In genomic region chr17:46179375-46179999, GRCh38 we compare ENCODE assay signal across 10 cellular contexts. TPM values are rescaled to one million over a fixed set of nuclear protein-coding genes. Genes with fewer than 3 reads are reported as not detected.
DNase-seq lines count a peak whose midpoint lies in the region; ATAC-seq and TF ChIP-seq lines count a peak whose summit lies in the region.
"Had no signal": no experiment of that assay in that cellular context is flagged by ENCODE, and none has a peak within 500 bp of the region (broad histone marks: within the 10 kb centered on the region; RNA-seq: fewer than 3 reads in every experiment).

No MANE protein-coding gene starts in this region.

- H3K27ac Mint-ChIP-seq in activated naive CD8-positive, alpha-beta T cell = peak overlapping the region; percentile 90
- peak overlapping the region; percentile 86 to 96 for H3K27ac Mint-ChIP-seq in natural killer cell treated with Interleukin-12 subunit alpha and Interleukin-12 subunit beta and Interleukin-15 and Interleukin-18, amount 100 ng/mL, for 72 hours

- H3K9me3 Mint-ChIP-seq in activated naive CD8-positive, alpha-beta T cell (ENCODE audit: low read depth) = no peaks in the 10 kb centered on the region
- no peaks in the 10 kb centered on the region for H3K9me3 Mint-ChIP-seq in natural killer cell treated with Interleukin-12 subunit alpha and Interleukin-12 subunit beta and Interleukin-15 and Interleukin-18, amount 100 ng/mL, for 72 hours

- peak overlapping the region; percentile 74 for H3K4me3 Mint-ChIP-seq in activated naive CD8-positive, alpha-beta T cell
- H3K4me3 Mint-ChIP-seq in natural killer cell treated with Interleukin-12 subunit alpha and Interleukin-12 subunit beta and Interleukin-15 and Interleukin-18, amount 100 ng/mL, for 72 hours = peak overlapping the region; percentile 84

- ATAC-seq in HG03342 (IDR thresholded peaks at IDR 0.05; ENCODE audit: unreplicated experiment) = peak; percentile 63
- peak; percentile 79 to 89 for ATAC-seq in natural killer cell treated with Interleukin-12 subunit alpha and Interleukin-12 subunit beta and Interleukin-15 and Interleukin-18, amount 100 ng/mL, for 72 hours

- in situ Hi-C loops in G401 (cut with HindIII; ENCODE audit: low sequenced_read_pairs) = no loop called here

- peaks cover 90% of the 10 kb centered on the region for H3K4me1 Mint-ChIP-seq in activated naive CD8-positive, alpha-beta T cell (ENCODE audit: low read depth)
- peaks cover 77 to 80% of the 10 kb centered on the region in 2 donors for H3K4me1 Mint-ChIP-seq in natural killer cell treated with Interleukin-12 subunit alpha and Interleukin-12 subunit beta and Interleukin-15 and Interleukin-18, amount 100 ng/mL, for 72 hours (ENCODE audit: low read depth in 2 of 2)

- DNase-seq in GM10266 (ENCODE audit: extremely low spot score) = peak; percentile 39
- DNase-seq in natural killer cell treated with Interleukin-12 subunit alpha and Interleukin-12 subunit beta and Interleukin-15 and Interleukin-18, amount 100 ng/mL, for 72 hours (ENCODE audit: low spot score) = no peak
- no peak for DNase-seq in NCI-H345 treated with DMSO at 0.1 percent for 48 hours (lab: John Stamatoyannopoulos, UW; ENCODE audit: unreplicated experiment)
- DNase-seq in GDM1 (lab: John Stamatoyannopoulos, UW) = no peak
- DNase-seq in caudate nucleus (lab: John Stamatoyannopoulos, UW) = no peak
- DNase-seq in G401 (ENCODE audit: low spot score) = no peak
- DNase-seq: NCI-H1436, psoas muscle had no signal

- no peak overlapping the region for H3K27ac ChIP-seq in caudate nucleus (ENCODE audit: low read depth, low read length)
- H3K27ac ChIP-seq: psoas muscle had no signal

- no peaks in the 10 kb centered on the region for H3K27me3 Mint-ChIP-seq in activated naive CD8-positive, alpha-beta T cell
- no peaks in the 10 kb centered on the region for H3K27me3 Mint-ChIP-seq in natural killer cell treated with Interleukin-12 subunit alpha and Interleukin-12 subunit beta and Interleukin-15 and Interleukin-18, amount 100 ng/mL, for 72 hours

- no peak for TF ChIP-seq CTCF in GM10266 (IDR thresholded peaks at IDR 0.05; ENCODE audit: control insufficient read depth, insufficient read depth, low read depth, missing control alignments)

- peaks cover 10% of the 10 kb centered on the region for H3K36me3 Mint-ChIP-seq in activated naive CD8-positive, alpha-beta T cell
- no peaks in the 10 kb centered on the region for H3K36me3 Mint-ChIP-seq in natural killer cell treated with Interleukin-12 subunit alpha and Interleukin-12 subunit beta and Interleukin-15 and Interleukin-18, amount 100 ng/mL, for 72 hours

RNA-seq across cellular contexts. Expression of gene KANSL1, which starts 13.7 kb away (rescaled TPM):
- 100 to 1,000 TPM; 127 to 161 TPM for total RNA-seq in natural killer cell treated with Interleukin-12 subunit alpha and Interleukin-12 subunit beta and Interleukin-15 and Interleukin-18, amount 100 ng/mL, for 72 hours
- 32.1 and 41.7 TPM in 2 replicates for total RNA-seq in G401 (2014; rRNA removed; shearing (Covaris generic))
